ENCODE assay signal across 12 cellular contexts in genomic region chr13:37995052-37995451, GRCh38.
DNase-seq lines count a peak whose midpoint lies in the region; ATAC-seq and TF ChIP-seq lines count a peak whose summit lies in the region.
"Had no signal": no experiment of that assay in that cellular context is flagged by ENCODE, and none has a peak within 500 bp of the region (broad histone marks: within the 10 kb centered on the region; RNA-seq: fewer than 3 reads in every experiment).

No MANE protein-coding gene starts in this region.

- no peaks in the 10 kb centered on the region for H3K4me1 ChIP-seq in HEK293 (ENCODE audit: control insufficient read depth, insufficient read depth, low read length)
- peaks cover 14% of the 10 kb centered on the region for H3K4me1 ChIP-seq in neuron (ENCODE audit: insufficient read depth, low read length)

- H3K9me3 ChIP-seq in HEK293 (ENCODE audit: control insufficient read depth, insufficient read depth, low read depth, low read length) (no peaks in the 10 kb centered on the region), neuron (ENCODE audit: low read length) (no peaks in the 10 kb centered on the region)

- no peak for ATAC-seq in HG02885 (IDR thresholded peaks at IDR 0.05; ENCODE audit: poor library complexity, unreplicated experiment)
- ATAC-seq: activated CD4-positive, alpha-beta T cell treated with anti-CD3 and anti-CD28 coated beads for 36 hours had no signal

- CTCF ChIA-PET in HEK293 (lab: Yijun Ruan, JAX): no interaction called here

- H3K36me3 ChIP-seq in HEK293 (ENCODE audit: control insufficient read depth in 2 of 2, insufficient read depth in 1 of 2, low read length in 2 of 2) (no peaks in the 10 kb centered on the region), neuron (ENCODE audit: insufficient read depth, low read length) (no peaks in the 10 kb centered on the region)

- peak overlapping the region; percentile 22 for H2AFZ ChIP-seq in neuron (ENCODE audit: low read depth, low read length)

- no peaks in the 10 kb centered on the region for H3K27me3 ChIP-seq in neuron (ENCODE audit: insufficient read depth, low read length)

- POLR2A ChIA-PET in HEK293 (lab: Yijun Ruan, JAX): no interaction called here

- peak; percentile 72 for DNase-seq in NCI-H187 treated with DMSO at 0.1 percent for 48 hours (lab: John Stamatoyannopoulos, UW)
- peak; percentile 14 to 36 for DNase-seq in cardiac fibroblast (ENCODE audit: low read depth in 2 of 2)
- DNase-seq in cerebellar nuclear complex (lab: John Stamatoyannopoulos, UW): no peak
- DNase-seq in activated T-cell treated with anti-CD3 and anti-CD28 coated beads, Interleukin-2, amount 50 U/mL, for 48 hours: no peak
- DNase-seq in GDM1 (lab: John Stamatoyannopoulos, UW): no peak
- DNase-seq: activated CD4-positive, alpha-beta T cell treated with anti-CD3 and anti-CD28 coated beads for 36 hours; naive B cell; small intestine; trophoblast cell had no signal

- H3K4me3 ChIP-seq in HEK293 (ENCODE audit: low read depth, low read length): no peak overlapping the region
- no peak overlapping the region for H3K4me3 ChIP-seq in cardiac fibroblast (replicated peaks in 1 of 2; ENCODE audit: low read depth in 2 of 2, low read length in 2 of 2)
- no peak overlapping the region for H3K4me3 ChIP-seq in neuron (ENCODE audit: low read length)

- no peak for TF ChIP-seq CTCF in HEK293 (tag by site-specific recombination; IDR thresholded peaks at IDR 0.05)
- TF ChIP-seq CTCF in cardiac fibroblast (IDR thresholded peaks at IDR 0.05; ENCODE audit: low read depth, low read length): no peak

- no peak overlapping the region for H3K27ac ChIP-seq in HEK293 (ENCODE audit: extremely low read depth, low read depth, low read length)

TF ChIP-seq in HEK293, 187 proteins besides CTCF, POLR2A, EP300 and RAD21:
- TF ChIP-seq ZNF112 (tag by site-specific recombination; IDR thresholded peaks at IDR 0.05) (no peak), ZNF121 (tag by site-specific recombination; IDR thresholded peaks at IDR 0.05) (no peak), SP7 (tag by site-specific recombination; IDR thresholded peaks at IDR 0.05) (no peak), ZNF792 (tag by site-specific recombination; IDR thresholded peaks at IDR 0.05) (no peak), ZNF350 (tag by site-specific recombination; IDR thresholded peaks at IDR 0.05) (peak; percentile 82)

Comparison
In these comparisons a context has a peak if more than half of its experiments do, and no peak if none do; other contexts are left out.
1. DNase-seq: peak in NCI-H187 treated with DMSO at 0.1 percent for 48 hours (single experiment) and cardiac fibroblast (2 of 2); none in cerebellar nuclear complex (0 of 2), activated T-cell treated with anti-CD3 and anti-CD28 coated beads, Interleukin-2, amount 50 U/mL, for 48 hours (0 of 2) and GDM1 (single experiment).